Comparison of ENCODE assay signal across 9 cellular contexts in the genomic region with DNA sequence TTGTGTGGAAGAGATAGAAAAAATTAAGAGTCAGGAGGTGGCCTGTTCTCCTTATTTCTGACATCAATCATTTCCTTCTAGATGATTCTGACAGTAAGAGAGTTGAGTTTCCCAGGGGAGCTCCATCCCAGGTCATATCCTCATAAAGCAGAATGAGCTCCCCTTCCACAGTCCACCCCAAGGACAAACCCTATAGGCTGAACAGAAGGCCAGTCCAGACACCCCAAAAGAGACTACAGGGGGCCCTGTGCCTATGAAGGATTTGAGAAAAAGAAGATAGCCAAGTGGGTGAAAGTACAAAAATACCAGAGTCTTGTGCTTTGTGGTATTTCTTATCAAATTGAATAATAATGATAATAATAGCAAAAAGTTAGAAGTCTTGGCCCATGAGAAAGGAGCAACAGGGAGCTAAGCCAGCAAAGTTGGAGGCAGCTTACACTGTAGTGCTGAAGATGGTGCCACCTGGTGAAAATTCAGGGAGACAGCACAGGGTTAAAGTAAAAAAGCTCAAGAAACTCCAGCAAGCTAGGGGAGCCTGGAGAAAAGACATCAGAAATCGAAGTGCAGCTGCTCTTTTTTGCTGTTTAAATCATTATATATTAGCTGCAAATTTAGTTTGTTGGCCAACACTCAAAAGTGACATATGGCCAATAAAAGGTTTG. TPM values are rescaled to one million over a fixed set of nuclear protein-coding genes. Genes with fewer than 3 reads are reported as not detected.
DNase-seq lines count a peak whose midpoint lies in the region; ATAC-seq and TF ChIP-seq lines count a peak whose summit lies in the region.
"Had no signal": no experiment of that assay in that cellular context is flagged by ENCODE, and none has a peak within 500 bp of the region (broad histone marks: within the 10 kb centered on the region; RNA-seq: fewer than 3 reads in every experiment).

No MANE protein-coding gene starts in this region.

- TF ChIP-seq CTCF in GM12873 (IDR thresholded peaks at IDR 0.05; ENCODE audit: insufficient read depth, low read depth, low read length, missing control alignments) (peak; percentile 49), kidney epithelial cell (IDR thresholded peaks at IDR 0.05; ENCODE audit: insufficient read depth, low read length, poor library complexity, severe bottlenecking) (peak; percentile 71)

- peak; percentile 64 for TF ChIP-seq RAD21 in Ishikawa (IDR thresholded peaks at IDR 0.05; ENCODE audit: low read depth)

- no peaks in the 10 kb centered on the region for H3K27me3 ChIP-seq in kidney epithelial cell (ENCODE audit: control insufficient read depth, insufficient read depth, low read length)

- H3K4me3 ChIP-seq in kidney epithelial cell (ENCODE audit: low read depth, low read length), result no peak overlapping the region
- H3K4me3 ChIP-seq: lung had no signal

- DNase-seq in SK-MEL-5 (ENCODE audit: low read depth, low spot score) (peak; percentile 80), kidney epithelial cell (ENCODE audit: low read depth) (no peak), activated gamma-delta T cell (lab: John Stamatoyannopoulos, UW) (no peak)
- DNase-seq in stimulated activated CD4-positive, alpha-beta T cell treated with anti-CD3 and anti-CD28 coated beads, Interleukin-12 subunit alpha, Interleukin-12 subunit beta, amount 100 ng/mL, for 4 hours, result no peak
- no peak for DNase-seq in activated CD8-positive, alpha-beta memory T cell treated with anti-CD3 and anti-CD28 coated beads, Interleukin-2, amount 50 U/mL, for 4 hours

- in situ Hi-C loops in SK-MEL-5 (cut with HindIII; ENCODE audit: low pct_unique_long_range_greater_than_20kb, low sequenced_read_pairs), result no loop called here

- ATAC-seq in HG03280 (IDR thresholded peaks at IDR 0.05; ENCODE audit: unreplicated experiment), result no peak

- no peaks in the 10 kb centered on the region for H3K36me3 ChIP-seq in kidney epithelial cell (ENCODE audit: control insufficient read depth, insufficient read depth, low read length)

- no peak for TF ChIP-seq EP300 in Ishikawa (IDR thresholded peaks at IDR 0.05; ENCODE audit: borderline replicate concordance)

TF ChIP-seq in Ishikawa, 13 proteins besides CTCF, POLR2A, EP300 and RAD21:
- no peak for TF ChIP-seq CEBPB (IDR thresholded peaks at IDR 0.05)
- no peak for TF ChIP-seq CREB1 (IDR thresholded peaks at IDR 0.05; ENCODE audit: low read depth)
- no peak for TF ChIP-seq EGR1 (IDR thresholded peaks at IDR 0.05)
- no peak for TF ChIP-seq YY1 (IDR thresholded peaks at IDR 0.05; ENCODE audit: low read depth)
- no peak for TF ChIP-seq ZBTB7A (IDR thresholded peaks at IDR 0.05; ENCODE audit: low read depth)
- TF ChIP-seq, protein P1, sequence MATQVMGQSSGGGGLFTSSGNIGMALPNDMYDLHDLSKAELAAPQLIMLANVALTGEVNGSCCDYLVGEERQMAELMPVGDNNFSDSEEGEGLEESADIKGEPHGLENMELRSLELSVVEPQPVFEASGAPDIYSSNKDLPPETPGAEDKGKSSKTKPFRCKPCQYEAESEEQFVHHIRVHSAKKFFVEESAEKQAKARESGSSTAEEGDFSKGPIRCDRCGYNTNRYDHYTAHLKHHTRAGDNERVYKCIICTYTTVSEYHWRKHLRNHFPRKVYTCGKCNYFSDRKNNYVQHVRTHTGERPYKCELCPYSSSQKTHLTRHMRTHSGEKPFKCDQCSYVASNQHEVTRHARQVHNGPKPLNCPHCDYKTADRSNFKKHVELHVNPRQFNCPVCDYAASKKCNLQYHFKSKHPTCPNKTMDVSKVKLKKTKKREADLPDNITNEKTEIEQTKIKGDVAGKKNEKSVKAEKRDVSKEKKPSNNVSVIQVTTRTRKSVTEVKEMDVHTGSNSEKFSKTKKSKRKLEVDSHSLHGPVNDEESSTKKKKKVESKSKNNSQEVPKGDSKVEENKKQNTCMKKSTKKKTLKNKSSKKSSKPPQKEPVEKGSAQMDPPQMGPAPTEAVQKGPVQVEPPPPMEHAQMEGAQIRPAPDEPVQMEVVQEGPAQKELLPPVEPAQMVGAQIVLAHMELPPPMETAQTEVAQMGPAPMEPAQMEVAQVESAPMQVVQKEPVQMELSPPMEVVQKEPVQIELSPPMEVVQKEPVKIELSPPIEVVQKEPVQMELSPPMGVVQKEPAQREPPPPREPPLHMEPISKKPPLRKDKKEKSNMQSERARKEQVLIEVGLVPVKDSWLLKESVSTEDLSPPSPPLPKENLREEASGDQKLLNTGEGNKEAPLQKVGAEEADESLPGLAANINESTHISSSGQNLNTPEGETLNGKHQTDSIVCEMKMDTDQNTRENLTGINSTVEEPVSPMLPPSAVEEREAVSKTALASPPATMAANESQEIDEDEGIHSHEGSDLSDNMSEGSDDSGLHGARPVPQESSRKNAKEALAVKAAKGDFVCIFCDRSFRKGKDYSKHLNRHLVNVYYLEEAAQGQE (IDR thresholded peaks at IDR 0.05; ENCODE audit: low read depth), result no peak
- TF ChIP-seq TCF12 (IDR thresholded peaks at IDR 0.05; ENCODE audit: low read depth), result no peak
- TF ChIP-seq, protein P2, sequence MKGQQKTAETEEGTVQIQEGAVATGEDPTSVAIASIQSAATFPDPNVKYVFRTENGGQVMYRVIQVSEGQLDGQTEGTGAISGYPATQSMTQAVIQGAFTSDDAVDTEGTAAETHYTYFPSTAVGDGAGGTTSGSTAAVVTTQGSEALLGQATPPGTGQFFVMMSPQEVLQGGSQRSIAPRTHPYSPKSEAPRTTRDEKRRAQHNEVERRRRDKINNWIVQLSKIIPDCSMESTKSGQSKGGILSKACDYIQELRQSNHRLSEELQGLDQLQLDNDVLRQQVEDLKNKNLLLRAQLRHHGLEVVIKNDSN (IDR thresholded peaks at IDR 0.05), result no peak
- TF ChIP-seq FOXM1 (IDR thresholded peaks at IDR 0.05; ENCODE audit: borderline replicate concordance, low read depth), result no peak
- TF ChIP-seq TEAD4 (IDR thresholded peaks at IDR 0.05), result no peak
- TF ChIP-seq NFIC (IDR thresholded peaks at IDR 0.05), result no peak
- no peak for TF ChIP-seq TAF1 (IDR thresholded peaks at IDR 0.05; ENCODE audit: low read depth)

RNA-seq across cellular contexts. Expression of a gene that starts 35.9 kb away (rescaled TPM):
- 423 and 457 TPM in 2 replicates for total RNA-seq in SK-MEL-5 (2014; rRNA removed; shearing (Covaris generic))
- 105 and 118 TPM in 2 replicates for polyA plus RNA-seq in SK-MEL-5 (2015; cell fraction: cytosol; rRNA removed)
- 53.2 and 59.3 TPM in 2 replicates for polyA plus RNA-seq in SK-MEL-5 (2015; cell fraction: nucleus; rRNA removed)
- total RNA-seq in kidney epithelial cell, result not detected in 2 replicates
- total RNA-seq: lung had no signal

Comparison
In these comparisons a context has a peak if more than half of its experiments do, and no peak if none do; other contexts are left out.
1. RNA of a gene that starts 35.9 kb away (total RNA-seq): 423 to 457 TPM in SK-MEL-5; not detected in kidney epithelial cell; every median in the first group is over 100 times any median in the second.